ENCODE assay signal across 20 cellular contexts in genomic region chr21:31663584-31664249, GRCh38. TPM values are rescaled to one million over a fixed set of nuclear protein-coding genes. Genes with fewer than 3 reads are reported as not detected.
DNase-seq lines count a peak whose midpoint lies in the region; ATAC-seq, FAIRE-seq and TF ChIP-seq lines count a peak whose summit lies in the region.
"Had no signal": no experiment of that assay in that cellular context is flagged by ENCODE, and none has a peak within 500 bp of the region (broad histone marks: within the 10 kb centered on the region; RNA-seq: fewer than 3 reads in every experiment).

No MANE protein-coding gene starts in this region.

- no peaks in the 10 kb centered on the region for H3K9me3 Mint-ChIP-seq in activated T-cell treated with anti-CD3 and anti-CD28 coated beads, Interleukin-2, amount 50 U/mL, for 4 hours
- no peaks in the 10 kb centered on the region for H3K9me3 Mint-ChIP-seq in activated T-helper 1 cell treated with anti-CD3 and anti-CD28 coated beads, Interleukin-12 subunit alpha, Interleukin-12 subunit beta, Interleukin-2, Interleukin-4 antibody, amounts not matched to agents 30 ng/mL and 10 ng/mL and 1 ng/mL, durations not matched to agents 14 hours and 24 hours and 36 hours
- H3K9me3 Mint-ChIP-seq: GM23338 had no signal

- H3K9me3 ChIP-seq in right lobe of liver, result no peaks in the 10 kb centered on the region
- H3K9me3 ChIP-seq: esophagus squamous epithelium, pancreas, Peyer's patch, SJSA1, tibial nerve had no signal

- H3K27me3 Mint-ChIP-seq in activated T-cell treated with anti-CD3 and anti-CD28 coated beads, Interleukin-2, amount 50 U/mL, for 4 hours (ENCODE audit: low read depth), result no peaks in the 10 kb centered on the region
- H3K27me3 Mint-ChIP-seq in activated T-helper 1 cell treated with anti-CD3 and anti-CD28 coated beads, Interleukin-12 subunit alpha, Interleukin-12 subunit beta, Interleukin-2, Interleukin-4 antibody, amounts not matched to agents 30 ng/mL and 10 ng/mL and 1 ng/mL, durations not matched to agents 14 hours and 24 hours and 36 hours (ENCODE audit: insufficient read depth), result no peaks in the 10 kb centered on the region

- no peak for FAIRE-seq in GM12892 (lab: Jason Lieb, UNC)
- FAIRE-seq: pancreas had no signal

- ATAC-seq in activated T-cell treated with anti-CD3 and anti-CD28 coated beads, Interleukin-2, amount 50 U/mL, for 4 hours, result no peak
- peak in 1 of 4 donors; percentile 33 for ATAC-seq in right lobe of liver
- ATAC-seq in GM19395 (IDR thresholded peaks at IDR 0.05; ENCODE audit: unreplicated experiment), result no peak
- ATAC-seq: GM23338, pancreas had no signal

- peak overlapping the region in 2 of 3 donors; percentile 8 to 98 for H3K27ac ChIP-seq in right lobe of liver
- H3K27ac ChIP-seq: esophagus squamous epithelium, pancreas, Peyer's patch, SJSA1, tibial nerve, WERI-Rb-1 had no signal

- no peak overlapping the region for H3K27ac Mint-ChIP-seq in activated T-helper 1 cell treated with anti-CD3 and anti-CD28 coated beads, Interleukin-12 subunit alpha, Interleukin-12 subunit beta, Interleukin-2, Interleukin-4 antibody, amounts not matched to agents 30 ng/mL and 10 ng/mL and 1 ng/mL, durations not matched to agents 14 hours and 24 hours and 36 hours
- H3K27ac Mint-ChIP-seq: GM23338; T-helper 2 cell treated with Interferon-gamma antibody and Interleukin-4, amounts not matched to agents 5 μg/mL and 100 μg/mL, for 36 hours had no signal

- TF ChIP-seq CTCF in right lobe of liver (IDR thresholded peaks at IDR 0.05), result no peak

- H3K4me1 ChIP-seq in right lobe of liver, result peaks cover 0 to 34% (median 9%) of the 10 kb centered on the region in 4 donors

- H3K36me3 ChIP-seq in right lobe of liver, result peaks cover 0 to 54% (median 25%) of the 10 kb centered on the region in 4 donors

- TF ChIP-seq POLR2A in GM12892 (IDR thresholded peaks at IDR 0.05; ENCODE audit: low read depth, low read length) (0 out of 2 replicates have a peak, but pooled peaks have one; percentile 22), right lobe of liver (IDR thresholded peaks at IDR 0.05) (no peak)

- intact Hi-C loops in activated T-helper 1 cell treated with anti-CD3 and anti-CD28 coated beads, Interleukin-12 subunit alpha, Interleukin-12 subunit beta, Interleukin-2, Interleukin-4 antibody, amounts not matched to agents 30 ng/mL and 10 ng/mL and 1 ng/mL, durations not matched to agents 14 hours and 24 hours and 36 hours (cut with micrococcal nuclease), result no loop called here
- intact Hi-C loops in right lobe of liver (cut with DNase I), result loop anchor here in 1 of 2 donors (10.0 kb wide), 1 partner anchor 61 kb away; no protein-coding TSS in a partner anchor

- peaks cover 88% of the 10 kb centered on the region for H3K4me1 Mint-ChIP-seq in activated T-cell treated with anti-CD3 and anti-CD28 coated beads, Interleukin-2, amount 50 U/mL, for 4 hours (ENCODE audit: low read depth)
- peaks cover 86% of the 10 kb centered on the region for H3K4me1 Mint-ChIP-seq in activated T-helper 1 cell treated with anti-CD3 and anti-CD28 coated beads, Interleukin-12 subunit alpha, Interleukin-12 subunit beta, Interleukin-2, Interleukin-4 antibody, amounts not matched to agents 30 ng/mL and 10 ng/mL and 1 ng/mL, durations not matched to agents 14 hours and 24 hours and 36 hours (ENCODE audit: low read depth)

- peak overlapping the region in 2 of 3 donors; percentile 73 to 91 for H3K4me3 ChIP-seq in right lobe of liver
- H3K4me3 ChIP-seq: esophagus squamous epithelium, GM23338, pancreas, Peyer's patch, SJSA1, tibial nerve had no signal

- DNase-seq in activated T-cell treated with anti-CD3 and anti-CD28 coated beads, Interleukin-2, amount 50 U/mL, for 4 hours, result no peak
- no peak for DNase-seq in activated T-cell treated with anti-CD3 and anti-CD28 coated beads, Interleukin-2, amount 50 U/mL, for 48 hours
- DNase-seq in GM12892 (ENCODE audit: insufficient read length) (no peak), right lobe of liver (no peak), CD1c-positive myeloid dendritic cell (ENCODE audit: extremely low spot score) (no peak), NCI-H128 (lab: John Stamatoyannopoulos, UW; ENCODE audit: unreplicated experiment) (no peak)
- DNase-seq in activated T-helper 1 cell treated with anti-CD3 and anti-CD28 coated beads, Interleukin-12 subunit alpha, Interleukin-12 subunit beta, Interleukin-2, Interleukin-4 antibody, amounts not matched to agents 30 ng/mL and 10 ng/mL and 1 ng/mL, durations not matched to agents 14 hours and 24 hours and 36 hours (ENCODE audit: low spot score), result no peak
- DNase-seq: ACHN, activated gamma-delta T cell treated with Interleukin-2 at 50 U/mL for 16 hours, esophagus squamous epithelium, NCI-H187, NCI-H226, pancreas, Peyer's patch, WERI-Rb-1 had no signal

- peak overlapping the region; percentile 4 for H3K4me3 Mint-ChIP-seq in activated T-cell treated with anti-CD3 and anti-CD28 coated beads, Interleukin-2, amount 50 U/mL, for 4 hours
- peak overlapping the region; percentile 56 for H3K4me3 Mint-ChIP-seq in activated T-helper 1 cell treated with anti-CD3 and anti-CD28 coated beads, Interleukin-12 subunit alpha, Interleukin-12 subunit beta, Interleukin-2, Interleukin-4 antibody, amounts not matched to agents 30 ng/mL and 10 ng/mL and 1 ng/mL, durations not matched to agents 14 hours and 24 hours and 36 hours
- H3K4me3 Mint-ChIP-seq: GM23338; T-helper 2 cell treated with Interferon-gamma antibody and Interleukin-4, amounts not matched to agents 5 μg/mL and 100 μg/mL, for 36 hours had no signal

- H3K27me3 ChIP-seq in right lobe of liver, result no peaks in the 10 kb centered on the region
- H3K27me3 ChIP-seq: esophagus squamous epithelium, pancreas, Peyer's patch, SJSA1, tibial nerve had no signal

- H3K36me3 Mint-ChIP-seq in activated T-cell treated with anti-CD3 and anti-CD28 coated beads, Interleukin-2, amount 50 U/mL, for 4 hours (ENCODE audit: insufficient read depth), result peaks cover 48% of the 10 kb centered on the region
- H3K36me3 Mint-ChIP-seq in activated T-helper 1 cell treated with anti-CD3 and anti-CD28 coated beads, Interleukin-12 subunit alpha, Interleukin-12 subunit beta, Interleukin-2, Interleukin-4 antibody, amounts not matched to agents 30 ng/mL and 10 ng/mL and 1 ng/mL, durations not matched to agents 14 hours and 24 hours and 36 hours (ENCODE audit: low read depth), result peaks cover 66% of the 10 kb centered on the region

- 28% methylated on average over 7 of the region's 7 CpGs for WGBS in right lobe of liver (ENCODE audit: insufficient coverage, low coverage, low lambda C conversion rate, missing lambda C conversion rate)

RNA-seq across cellular contexts. Expression of gene SOD1, which starts 4.2 kb away (rescaled TPM):
- 100 to 1,000 TPM; 284 to 308 (median 295) TPM for total RNA-seq in activated T-cell treated with anti-CD3 and anti-CD28 coated beads, Interleukin-2, amount 50 U/mL, for 4 hours
- 264 TPM for polyA plus RNA-seq in GM12892 (2012; ENCODE audit: missing spikeins)
- 346 and 354 TPM in 2 replicates for total RNA-seq in activated T-helper 1 cell treated with anti-CD3 and anti-CD28 coated beads, Interleukin-12 subunit alpha, Interleukin-12 subunit beta, Interleukin-2, Interleukin-4 antibody, amounts not matched to agents 30 ng/mL and 10 ng/mL and 1 ng/mL, durations not matched to agents 14 hours and 24 hours and 36 hours
- 1,000 to 10,000 TPM in 1 of 6 experiments, 100 to 1,000 TPM in 5; 398 to 1,176 (median 518) TPM for total RNA-seq in right lobe of liver
